Comparison of ENCODE assay signal across 1 cellular context in the genomic region with DNA sequence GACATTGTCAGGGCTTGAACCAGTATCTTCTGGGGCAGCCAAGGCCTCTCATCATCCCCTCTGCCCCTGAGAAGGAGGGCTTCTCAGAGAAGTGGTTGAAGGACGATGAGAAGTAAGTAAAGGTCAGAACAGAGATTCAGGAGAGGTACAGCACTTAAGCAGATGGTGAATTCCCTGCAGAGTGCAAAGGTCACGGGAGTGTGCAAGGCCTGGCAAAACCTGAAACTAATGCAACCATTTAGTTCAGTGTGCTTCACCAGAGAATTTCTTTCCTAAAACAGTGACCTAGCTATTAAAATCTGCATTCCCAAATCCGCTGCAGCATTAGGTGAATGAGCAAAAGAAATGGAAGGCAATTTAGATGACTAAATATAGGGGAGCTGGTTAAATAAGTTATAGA.
TF ChIP-seq lines count a peak whose summit lies in the region.

No MANE protein-coding gene starts in this region.

TF ChIP-seq in HepG2, 621 proteins besides CTCF, POLR2A, EP300 and RAD21:
- peak; percentile 47; the same call in 1 of the 2 replicates for TF ChIP-seq HNF4G (IDR thresholded peaks at IDR 0.05; ENCODE audit: borderline replicate concordance, low read depth, low read length)
- TF ChIP-seq HNF4G (CRISPR knock-in tag; IDR thresholded peaks at IDR 0.05; ENCODE audit: borderline replicate concordance, low read depth), result no peak
- TF ChIP-seq, protein P1, sequence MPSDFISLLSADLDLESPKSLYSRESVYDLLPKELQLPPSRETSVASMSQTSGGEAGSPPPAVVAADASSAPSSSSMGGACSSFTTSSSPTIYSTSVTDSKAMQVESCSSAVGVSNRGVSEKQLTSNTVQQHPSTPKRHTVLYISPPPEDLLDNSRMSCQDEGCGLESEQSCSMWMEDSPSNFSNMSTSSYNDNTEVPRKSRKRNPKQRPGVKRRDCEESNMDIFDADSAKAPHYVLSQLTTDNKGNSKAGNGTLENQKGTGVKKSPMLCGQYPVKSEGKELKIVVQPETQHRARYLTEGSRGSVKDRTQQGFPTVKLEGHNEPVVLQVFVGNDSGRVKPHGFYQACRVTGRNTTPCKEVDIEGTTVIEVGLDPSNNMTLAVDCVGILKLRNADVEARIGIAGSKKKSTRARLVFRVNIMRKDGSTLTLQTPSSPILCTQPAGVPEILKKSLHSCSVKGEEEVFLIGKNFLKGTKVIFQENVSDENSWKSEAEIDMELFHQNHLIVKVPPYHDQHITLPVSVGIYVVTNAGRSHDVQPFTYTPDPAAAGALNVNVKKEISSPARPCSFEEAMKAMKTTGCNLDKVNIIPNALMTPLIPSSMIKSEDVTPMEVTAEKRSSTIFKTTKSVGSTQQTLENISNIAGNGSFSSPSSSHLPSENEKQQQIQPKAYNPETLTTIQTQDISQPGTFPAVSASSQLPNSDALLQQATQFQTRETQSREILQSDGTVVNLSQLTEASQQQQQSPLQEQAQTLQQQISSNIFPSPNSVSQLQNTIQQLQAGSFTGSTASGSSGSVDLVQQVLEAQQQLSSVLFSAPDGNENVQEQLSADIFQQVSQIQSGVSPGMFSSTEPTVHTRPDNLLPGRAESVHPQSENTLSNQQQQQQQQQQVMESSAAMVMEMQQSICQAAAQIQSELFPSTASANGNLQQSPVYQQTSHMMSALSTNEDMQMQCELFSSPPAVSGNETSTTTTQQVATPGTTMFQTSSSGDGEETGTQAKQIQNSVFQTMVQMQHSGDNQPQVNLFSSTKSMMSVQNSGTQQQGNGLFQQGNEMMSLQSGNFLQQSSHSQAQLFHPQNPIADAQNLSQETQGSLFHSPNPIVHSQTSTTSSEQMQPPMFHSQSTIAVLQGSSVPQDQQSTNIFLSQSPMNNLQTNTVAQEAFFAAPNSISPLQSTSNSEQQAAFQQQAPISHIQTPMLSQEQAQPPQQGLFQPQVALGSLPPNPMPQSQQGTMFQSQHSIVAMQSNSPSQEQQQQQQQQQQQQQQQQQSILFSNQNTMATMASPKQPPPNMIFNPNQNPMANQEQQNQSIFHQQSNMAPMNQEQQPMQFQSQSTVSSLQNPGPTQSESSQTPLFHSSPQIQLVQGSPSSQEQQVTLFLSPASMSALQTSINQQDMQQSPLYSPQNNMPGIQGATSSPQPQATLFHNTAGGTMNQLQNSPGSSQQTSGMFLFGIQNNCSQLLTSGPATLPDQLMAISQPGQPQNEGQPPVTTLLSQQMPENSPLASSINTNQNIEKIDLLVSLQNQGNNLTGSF (CRISPR knock-in tag; IDR thresholded peaks at IDR 0.05), result no peak
- no peak for TF ChIP-seq U2AF2 (IDR thresholded peaks at IDR 0.05; ENCODE audit: low read depth, low read length)
- TF ChIP-seq, protein P2, sequence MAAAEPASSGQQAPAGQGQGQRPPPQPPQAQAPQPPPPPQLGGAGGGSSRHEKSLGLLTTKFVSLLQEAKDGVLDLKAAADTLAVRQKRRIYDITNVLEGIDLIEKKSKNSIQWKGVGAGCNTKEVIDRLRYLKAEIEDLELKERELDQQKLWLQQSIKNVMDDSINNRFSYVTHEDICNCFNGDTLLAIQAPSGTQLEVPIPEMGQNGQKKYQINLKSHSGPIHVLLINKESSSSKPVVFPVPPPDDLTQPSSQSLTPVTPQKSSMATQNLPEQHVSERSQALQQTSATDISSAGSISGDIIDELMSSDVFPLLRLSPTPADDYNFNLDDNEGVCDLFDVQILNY (CRISPR knock-in tag; conservative IDR thresholded peaks at IDR 0.05), result no peak
- TF ChIP-seq SP140L (CRISPR knock-in tag; IDR thresholded peaks at IDR 0.05; ENCODE audit: borderline replicate concordance), result no peak
